ENCODE assay signal across 24 cellular contexts in genomic region chr10:7662522-7662921, GRCh38. TPM values are rescaled to one million over a fixed set of nuclear protein-coding genes. Genes with fewer than 3 reads are reported as not detected.
DNase-seq lines count a peak whose midpoint lies in the region; ATAC-seq, FAIRE-seq and TF ChIP-seq lines count a peak whose summit lies in the region.
"Had no signal": no experiment of that assay in that cellular context is flagged by ENCODE, and none has a peak within 500 bp of the region (broad histone marks: within the 10 kb centered on the region; RNA-seq: fewer than 3 reads in every experiment).

No MANE protein-coding gene starts in this region.

- H3K27me3 ChIP-seq in right atrium auricular region, result no peaks in the 10 kb centered on the region
- peaks cover 0 to 4% (median 0%) of the 10 kb centered on the region in 5 donors for H3K27me3 ChIP-seq in subcutaneous abdominal adipose tissue (ENCODE audit: control insufficient read depth in 5 of 5, insufficient read depth in 4 of 5, low read length in 5 of 5)
- H3K27me3 ChIP-seq in colonic mucosa, result peaks cover 11% of the 10 kb centered on the region
- H3K27me3 ChIP-seq in left ventricle myocardium inferior (ENCODE audit: low read depth), result peaks cover 80% of the 10 kb centered on the region

- H3K27ac ChIP-seq in right atrium auricular region (no peak overlapping the region), subcutaneous abdominal adipose tissue (ENCODE audit: low read depth, low read length) (peak overlapping the region; percentile 76), kidney (ENCODE audit: low read depth in 2 of 2, low read length in 2 of 2) (no peak overlapping the region), colonic mucosa (no peak overlapping the region), left ventricle myocardium inferior (replicated peaks) (no peak overlapping the region)
- H3K27ac ChIP-seq: 22Rv1 had no signal

- H3K9me3 ChIP-seq in right atrium auricular region (no peaks in the 10 kb centered on the region), subcutaneous abdominal adipose tissue (ENCODE audit: control insufficient read depth in 5 of 5, low read length in 5 of 5) (peaks cover 0 to 2% (median 0%) of the 10 kb centered on the region in 5 donors), kidney (ENCODE audit: control insufficient read depth in 1 of 2, low read length in 2 of 2) (no peaks in the 10 kb centered on the region), colonic mucosa (no peaks in the 10 kb centered on the region), left ventricle myocardium inferior (replicated peaks) (no peaks in the 10 kb centered on the region)
- H3K9me3 ChIP-seq: BE2C, HAP-1 had no signal

- peak overlapping the region in 2 of 3 experiments; percentile 8 to 61 for H3K27ac Mint-ChIP-seq in nephron
- H3K27ac Mint-ChIP-seq: CD4-positive, CD25-positive, alpha-beta regulatory T cell; CD8-positive, alpha-beta memory T cell had no signal

- intact Hi-C loops in left ventricle myocardium superior (cut with micrococcal nuclease), result no loop called here
- intact Hi-C loops in kidney (cut with DNase I), result no loop called here
- intact Hi-C loops in colonic mucosa (cut with DNase I), result no loop called here
- intact Hi-C loops in left ventricle myocardium inferior (cut with micrococcal nuclease), result no loop called here

- H3K4me1 Mint-ChIP-seq in nephron, result peaks cover 14% of the 10 kb centered on the region

- peak overlapping the region in 2 of 5 donors; percentile 29 to 66 for H3K9ac ChIP-seq in subcutaneous abdominal adipose tissue (ENCODE audit: low read length in 5 of 5)
- no peak overlapping the region for H3K9ac ChIP-seq in kidney (ENCODE audit: low read length in 2 of 2)
- H3K9ac ChIP-seq in colonic mucosa (ENCODE audit: low read depth in 2 of 2, low read length in 2 of 2), result no peak overlapping the region

- no peaks in the 10 kb centered on the region for H3K36me3 Mint-ChIP-seq in nephron (ENCODE audit: low read depth)
- H3K36me3 Mint-ChIP-seq: CD4-positive, CD25-positive, alpha-beta regulatory T cell; CD8-positive, alpha-beta memory T cell had no signal

- DNase-seq in left ventricle myocardium superior (no peak), right atrium auricular region (ENCODE audit: low spot score) (no peak), kidney (no peak), colonic mucosa (no peak), left ventricle myocardium inferior (no peak)
- DNase-seq: BE2C; C1 segment of cervical spinal cord; CD4-positive, CD25-positive, alpha-beta regulatory T cell; CD8-positive, alpha-beta memory T cell; COR-L47; DMS 273 treated with DMSO at 0.1 percent for 48 hours; DMS53; DND-41; EL had no signal

- H3K36me3 ChIP-seq in right atrium auricular region (no peaks in the 10 kb centered on the region), subcutaneous abdominal adipose tissue (ENCODE audit: control insufficient read depth in 5 of 5, insufficient read depth in 5 of 5, low read length in 5 of 5) (peaks cover 0 to 3% (median 0%) of the 10 kb centered on the region in 5 donors), kidney (ENCODE audit: control insufficient read depth in 1 of 2, insufficient read depth in 2 of 2, low read length in 2 of 2) (no peaks in the 10 kb centered on the region), colonic mucosa (no peaks in the 10 kb centered on the region), left ventricle myocardium inferior (no peaks in the 10 kb centered on the region)
- H3K36me3 ChIP-seq: BE2C, HAP-1 had no signal

- FAIRE-seq in kidney (lab: Jason Lieb, UNC), result no peak
- FAIRE-seq: GM12878 had no signal

- peak overlapping the region in 1 of 3 experiments; percentile 25 for H3K4me3 Mint-ChIP-seq in nephron
- H3K4me3 Mint-ChIP-seq: CD4-positive, CD25-positive, alpha-beta regulatory T cell; CD8-positive, alpha-beta memory T cell had no signal

- H3K27me3 Mint-ChIP-seq in nephron (ENCODE audit: low read depth), result peaks cover 60% of the 10 kb centered on the region

- H3K4me3 ChIP-seq in right atrium auricular region, result no peak overlapping the region
- peak overlapping the region in 4 of 5 donors; percentile 21 to 29 (median 24) for H3K4me3 ChIP-seq in subcutaneous abdominal adipose tissue (ENCODE audit: low read depth in 1 of 5, low read length in 5 of 5)
- no peak overlapping the region for H3K4me3 ChIP-seq in kidney (ENCODE audit: low read length in 2 of 2)
- no peak overlapping the region for H3K4me3 ChIP-seq in colonic mucosa
- H3K4me3 ChIP-seq in left ventricle myocardium inferior, result no peak overlapping the region
- H3K4me3 ChIP-seq: GM12878, HAP-1 had no signal

- TF ChIP-seq CTCF in right atrium auricular region (IDR thresholded peaks at IDR 0.05) (no peak), nephron (IDR thresholded peaks at IDR 0.05; ENCODE audit: unreplicated experiment in 3 of 3) (no peak), kidney (IDR thresholded peaks at IDR 0.05; ENCODE audit: borderline replicate concordance, extremely low read depth, insufficient read depth) (no peak), colonic mucosa (IDR thresholded peaks at IDR 0.05) (no peak), left ventricle myocardium inferior (IDR thresholded peaks at IDR 0.05; ENCODE audit: borderline replicate concordance) (no peak)

- H3K9me3 Mint-ChIP-seq in nephron, result no peaks in the 10 kb centered on the region
- H3K9me3 Mint-ChIP-seq: CD8-positive, alpha-beta memory T cell had no signal

- ATAC-seq in left ventricle myocardium superior, result peak; percentile 13
- ATAC-seq: GM12878 had no signal

- peaks cover 0 to 16% of the 10 kb centered on the region in 2 donors for H3K4me1 ChIP-seq in right atrium auricular region
- H3K4me1 ChIP-seq in subcutaneous abdominal adipose tissue (ENCODE audit: control insufficient read depth in 5 of 5, insufficient read depth in 5 of 5, low read length in 5 of 5), result peaks cover 5 to 76% (median 69%) of the 10 kb centered on the region in 5 donors
- H3K4me1 ChIP-seq in kidney (ENCODE audit: control insufficient read depth in 1 of 2, insufficient read depth in 1 of 2, low read depth in 1 of 2, low read length in 2 of 2), result peaks cover 5 to 8% of the 10 kb centered on the region in 2 donors
- no peaks in the 10 kb centered on the region for H3K4me1 ChIP-seq in colonic mucosa
- H3K4me1 ChIP-seq in left ventricle myocardium inferior, result peaks cover 20% of the 10 kb centered on the region
- H3K4me1 ChIP-seq: BE2C had no signal

RNA-seq across cellular contexts. Expression of gene ITIH5, which starts 4.2 kb away (rescaled TPM):
- 8.5 TPM for total RNA-seq in left ventricle myocardium superior
- 1 to 10 TPM; 3.1 to 7.3 TPM for total RNA-seq in right atrium auricular region
- 13.1 TPM for total RNA-seq in kidney
- 23.3 TPM for polyA plus RNA-seq in kidney (ENCODE audit: insufficient read depth, low read depth, low replicate concordance)
- 10 to 100 TPM in 1 of 2 donors, 1 to 10 TPM in 1; 2.2 to 15.6 TPM for total RNA-seq in colonic mucosa
- total RNA-seq in left ventricle myocardium inferior, result 10.8 TPM
- total RNA-seq: A673; CD4-positive, CD25-positive, alpha-beta regulatory T cell; CD8-positive, alpha-beta memory T cell; HT-29 had no signal
- polyA plus RNA-seq: CD4-positive, CD25-positive, alpha-beta regulatory T cell; CD8-positive, alpha-beta memory T cell had no signal

RNA-seq across cellular contexts. Expression of gene ITIH2, which starts 40.6 kb away (rescaled TPM):
- not detected for total RNA-seq in left ventricle myocardium superior
- not detected for total RNA-seq in right atrium auricular region
- 0.13 TPM for total RNA-seq in kidney
- polyA plus RNA-seq in kidney (ENCODE audit: insufficient read depth, low read depth, low replicate concordance), result 1.2 TPM
- total RNA-seq in colonic mucosa, result 1 to 10 TPM in 1 of 2 donors, not detected in 1; 1.6 TPM
- not detected for total RNA-seq in left ventricle myocardium inferior
- total RNA-seq: A673; CD4-positive, CD25-positive, alpha-beta regulatory T cell; CD8-positive, alpha-beta memory T cell; G401; H4; HT-29 had no signal
- polyA plus RNA-seq: AG04450; CD4-positive, CD25-positive, alpha-beta regulatory T cell; CD8-positive, alpha-beta memory T cell had no signal

Comparison
In these comparisons a context has a peak if more than half of its experiments do, and no peak if none do; other contexts are left out.
1. H3K4me3 ChIP-seq: peak in subcutaneous abdominal adipose tissue (4 of 5); none in right atrium auricular region (0 of 2), kidney (0 of 2), colonic mucosa (single experiment) and left ventricle myocardium inferior (single experiment).